ENCODE assay signal across 24 cellular contexts in the genomic region with DNA sequence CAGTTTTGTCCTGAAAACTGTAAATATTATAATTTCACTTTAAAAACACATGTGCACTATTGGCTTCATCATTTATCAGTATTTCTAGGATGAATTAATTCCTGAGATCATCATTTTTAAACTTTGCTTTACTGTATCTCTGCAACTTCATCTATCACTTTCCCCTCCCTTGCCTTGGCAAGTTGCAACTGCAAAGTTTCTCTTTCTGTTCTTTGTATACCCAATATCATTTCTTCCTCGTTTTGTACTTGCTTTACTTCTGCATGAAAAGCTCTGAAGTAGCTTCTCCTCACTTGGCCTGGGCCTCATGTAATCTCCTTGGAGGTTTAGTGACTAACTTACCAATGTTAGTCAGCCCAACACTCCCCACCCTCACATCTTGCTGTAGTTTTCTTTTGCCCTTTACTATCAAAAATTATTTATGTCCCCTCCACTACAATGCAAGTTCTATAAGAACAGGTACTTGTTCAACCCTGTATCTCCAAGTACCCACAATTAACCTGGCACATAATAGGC. TPM values are rescaled to one million over a fixed set of nuclear protein-coding genes. Genes with fewer than 3 reads are reported as not detected.
DNase-seq lines count a peak whose midpoint lies in the region; ATAC-seq and TF ChIP-seq lines count a peak whose summit lies in the region.
"Had no signal": no experiment of that assay in that cellular context is flagged by ENCODE, and none has a peak within 500 bp of the region (broad histone marks: within the 10 kb centered on the region; RNA-seq: fewer than 3 reads in every experiment).

No MANE protein-coding gene starts in this region.

- no peak overlapping the region for H3K4me3 Mint-ChIP-seq in activated CD8-positive, alpha-beta T cell treated with anti-CD3 and anti-CD28 coated beads for 36 hours
- H3K4me3 Mint-ChIP-seq in activated CD8-positive, alpha-beta T cell treated with anti-CD3 and anti-CD28 coated beads, Interleukin-2, amount 10 ng/mL, durations not matched to agents 7 days and 5 days: no peak overlapping the region
- no peak overlapping the region for H3K4me3 Mint-ChIP-seq in stimulated activated memory B cell treated with anti-CD40 and anti-IgM and Interleukin-4, amounts not matched to agents 10 μg/mL and 1 μg/mL and 100 μg/mL, for 72 hours
- H3K4me3 Mint-ChIP-seq: CD4-positive, alpha-beta memory T cell; nephron had no signal

- POLR2A ChIA-PET in activated CD8-positive, alpha-beta T cell treated with anti-CD3 and anti-CD28 coated beads for 36 hours (lab: Charles Lee): no interaction called here
- POLR2A ChIA-PET in activated CD8-positive, alpha-beta T cell treated with anti-CD3 and anti-CD28 coated beads, Interleukin-2, amount 10 ng/mL, durations not matched to agents 7 days and 5 days (lab: Charles Lee): no interaction called here

- ATAC-seq in activated CD8-positive, alpha-beta T cell treated with anti-CD3 and anti-CD28 coated beads for 36 hours: peak; percentile 37
- ATAC-seq in activated CD8-positive, alpha-beta T cell treated with anti-CD3 and anti-CD28 coated beads, Interleukin-2, amount 10 ng/mL, durations not matched to agents 7 days and 5 days: no peak
- no peak for ATAC-seq in stimulated activated memory B cell treated with anti-CD40 and anti-IgM and Interleukin-4, amounts not matched to agents 10 μg/mL and 1 μg/mL and 100 μg/mL, for 72 hours
- ATAC-seq in GM21619 (IDR thresholded peaks at IDR 0.05; ENCODE audit: unreplicated experiment): no peak
- ATAC-seq: A549 had no signal

- H3K36me3 Mint-ChIP-seq in activated CD8-positive, alpha-beta T cell treated with anti-CD3 and anti-CD28 coated beads for 36 hours (ENCODE audit: low read depth): peaks cover 30% of the 10 kb centered on the region
- peaks cover 19% of the 10 kb centered on the region for H3K36me3 Mint-ChIP-seq in activated CD8-positive, alpha-beta T cell treated with anti-CD3 and anti-CD28 coated beads, Interleukin-2, amount 10 ng/mL, durations not matched to agents 7 days and 5 days (ENCODE audit: low read depth)
- H3K36me3 Mint-ChIP-seq in stimulated activated memory B cell treated with anti-CD40 and anti-IgM and Interleukin-4, amounts not matched to agents 10 μg/mL and 1 μg/mL and 100 μg/mL, for 72 hours: peaks cover 40% of the 10 kb centered on the region

- H3K4me1 Mint-ChIP-seq in activated CD8-positive, alpha-beta T cell treated with anti-CD3 and anti-CD28 coated beads for 36 hours (ENCODE audit: low read depth): peaks cover 9% of the 10 kb centered on the region
- peaks cover 3% of the 10 kb centered on the region for H3K4me1 Mint-ChIP-seq in activated CD8-positive, alpha-beta T cell treated with anti-CD3 and anti-CD28 coated beads, Interleukin-2, amount 10 ng/mL, durations not matched to agents 7 days and 5 days (ENCODE audit: low read depth)
- peaks cover 12% of the 10 kb centered on the region for H3K4me1 Mint-ChIP-seq in stimulated activated memory B cell treated with anti-CD40 and anti-IgM and Interleukin-4, amounts not matched to agents 10 μg/mL and 1 μg/mL and 100 μg/mL, for 72 hours
- H3K4me1 Mint-ChIP-seq: nephron had no signal

- no peak overlapping the region for H3K27ac Mint-ChIP-seq in activated CD8-positive, alpha-beta T cell treated with anti-CD3 and anti-CD28 coated beads for 36 hours
- H3K27ac Mint-ChIP-seq in activated CD8-positive, alpha-beta T cell treated with anti-CD3 and anti-CD28 coated beads, Interleukin-2, amount 10 ng/mL, durations not matched to agents 7 days and 5 days: no peak overlapping the region
- H3K27ac Mint-ChIP-seq in stimulated activated memory B cell treated with anti-CD40 and anti-IgM and Interleukin-4, amounts not matched to agents 10 μg/mL and 1 μg/mL and 100 μg/mL, for 72 hours: peak overlapping the region; percentile 10
- H3K27ac Mint-ChIP-seq: activated T-helper 2 cell treated with anti-CD3 and anti-CD28 coated beads, Interferon-gamma antibody, Interleukin-2, Interleukin-4, amounts not matched to agents 10 μg/mL and 5 μg/mL and 100 μg/mL, durations not matched to agents 14 hours and 24 hours and 36 hours; nephron had no signal

- peaks cover 4% of the 10 kb centered on the region for H3K9me3 Mint-ChIP-seq in activated CD8-positive, alpha-beta T cell treated with anti-CD3 and anti-CD28 coated beads for 36 hours
- H3K9me3 Mint-ChIP-seq in activated CD8-positive, alpha-beta T cell treated with anti-CD3 and anti-CD28 coated beads, Interleukin-2, amount 10 ng/mL, durations not matched to agents 7 days and 5 days (ENCODE audit: insufficient read depth): peaks cover 4% of the 10 kb centered on the region
- no peaks in the 10 kb centered on the region for H3K9me3 Mint-ChIP-seq in stimulated activated memory B cell treated with anti-CD40 and anti-IgM and Interleukin-4, amounts not matched to agents 10 μg/mL and 1 μg/mL and 100 μg/mL, for 72 hours

- no peak for TF ChIP-seq CTCF in activated CD8-positive, alpha-beta T cell treated with anti-CD3 and anti-CD28 coated beads for 36 hours (IDR thresholded peaks at IDR 0.05)
- TF ChIP-seq CTCF in epithelial cell of esophagus (IDR thresholded peaks at IDR 0.05; ENCODE audit: insufficient read depth, low read depth, low read length, missing control alignments): no peak

- no peak overlapping the region for H3K4me3 ChIP-seq in epithelial cell of esophagus (ENCODE audit: low read length)
- H3K4me3 ChIP-seq: A549, breast epithelium, Peyer's patch, thoracic aorta, uterus had no signal

- intact Hi-C loops in activated CD8-positive, alpha-beta T cell treated with anti-CD3 and anti-CD28 coated beads for 36 hours (cut with micrococcal nuclease): no loop called here
- intact Hi-C loops in posterior vena cava (cut with DNase I): no loop called here

- no peak for DNase-seq in activated CD8-positive, alpha-beta T cell treated with anti-CD3 and anti-CD28 coated beads for 36 hours
- DNase-seq in activated CD8-positive, alpha-beta T cell treated with anti-CD3 and anti-CD28 coated beads, Interleukin-2, amount 10 ng/mL, durations not matched to agents 7 days and 5 days: no peak
- DNase-seq in MV-4-11 (lab: John Stamatoyannopoulos, UW) (peak; percentile 57), epithelial cell of esophagus (ENCODE audit: low read depth) (peak; percentile 17), posterior vena cava (ENCODE audit: low spot score) (no peak), NK-92 (lab: John Stamatoyannopoulos, UW; ENCODE audit: unreplicated experiment) (no peak)
- DNase-seq: activated CD4-positive, alpha-beta T cell treated with anti-CD3 and anti-CD28 coated beads, Interleukin-2, amount 50 U/mL, for 4 hours; activated CD8-positive, alpha-beta memory T cell treated with anti-CD3 and anti-CD28 coated beads, Interleukin-2, amount 50 U/mL, for 4 hours; activated naive CD4-positive, alpha-beta T cell treated with anti-CD3 and anti-CD28 coated beads, Interleukin-2, amount 50 U/mL, for 16 hours; CD4-positive, alpha-beta memory T cell; glutamatergic neuron; H7; mammary epithelial cell; Peyer's patch; SHP77; stimulated activated naive CD4-positive, alpha-beta T cell treated with Interleukin-2 at 50 U/mL for 16 hours; uterus had no signal

- no peaks in the 10 kb centered on the region for H3K27me3 Mint-ChIP-seq in activated CD8-positive, alpha-beta T cell treated with anti-CD3 and anti-CD28 coated beads for 36 hours
- H3K27me3 Mint-ChIP-seq in activated CD8-positive, alpha-beta T cell treated with anti-CD3 and anti-CD28 coated beads, Interleukin-2, amount 10 ng/mL, durations not matched to agents 7 days and 5 days (ENCODE audit: low read depth): no peaks in the 10 kb centered on the region
- no peaks in the 10 kb centered on the region for H3K27me3 Mint-ChIP-seq in stimulated activated memory B cell treated with anti-CD40 and anti-IgM and Interleukin-4, amounts not matched to agents 10 μg/mL and 1 μg/mL and 100 μg/mL, for 72 hours
- H3K27me3 Mint-ChIP-seq: CD4-positive, alpha-beta memory T cell had no signal

- CTCF ChIA-PET in activated CD8-positive, alpha-beta T cell treated with anti-CD3 and anti-CD28 coated beads for 36 hours (lab: Charles Lee): no interaction called here
- CTCF ChIA-PET in activated CD8-positive, alpha-beta T cell treated with anti-CD3 and anti-CD28 coated beads, Interleukin-2, amount 10 ng/mL, durations not matched to agents 7 days and 5 days (lab: Charles Lee): no interaction called here

RNA-seq across cellular contexts. Expression of a gene that starts 12.8 kb away (rescaled TPM):
- 1 to 10 TPM; 9.5 TPM for total RNA-seq in activated CD8-positive, alpha-beta T cell treated with anti-CD3 and anti-CD28 coated beads for 36 hours
- total RNA-seq in activated CD8-positive, alpha-beta T cell treated with anti-CD3 and anti-CD28 coated beads, Interleukin-2, amount 10 ng/mL, durations not matched to agents 7 days and 5 days: 1 to 10 TPM; 6.4 to 6.5 TPM
- 1 to 10 TPM; 3.3 to 4.2 TPM for total RNA-seq in posterior vena cava

RNA-seq across cellular contexts. Expression of a gene that starts 30.2 kb away (rescaled TPM):
- 1 to 10 TPM; 6.1 TPM for total RNA-seq in activated CD8-positive, alpha-beta T cell treated with anti-CD3 and anti-CD28 coated beads for 36 hours
- total RNA-seq in activated CD8-positive, alpha-beta T cell treated with anti-CD3 and anti-CD28 coated beads, Interleukin-2, amount 10 ng/mL, durations not matched to agents 7 days and 5 days: 1 to 10 TPM; 2.0 to 2.4 TPM
- 10 to 100 TPM; 14.1 to 22.8 TPM for total RNA-seq in posterior vena cava

Comparison
In these comparisons a context has a peak if more than half of its experiments do, and no peak if none do; other contexts are left out.
1. DNase-seq: peak in MV-4-11 (single experiment) and epithelial cell of esophagus (single experiment); none in activated CD8-positive, alpha-beta T cell treated with anti-CD3 and anti-CD28 coated beads for 36 hours (single experiment), activated CD8-positive, alpha-beta T cell treated with anti-CD3 and anti-CD28 coated beads, Interleukin-2, amount 10 ng/mL, durations not matched to agents 7 days and 5 days (single experiment), posterior vena cava (single experiment) and NK-92 (single experiment).